13 cellular contexts compared by ENCODE assay signal in genomic region chr1:223557125-223557465, GRCh38.
A peak's percentile ranks its signal among the peaks of the same experiment; 100 is the strongest.
DNase-seq lines count a peak whose midpoint lies in the region; ATAC-seq and TF ChIP-seq lines count a peak whose summit lies in the region.
"Had no signal": no experiment of that assay in that cellular context is flagged by ENCODE, and none has a peak within 500 bp of the region (broad histone marks: within the 10 kb centered on the region; RNA-seq: fewer than 3 reads in every experiment).

No MANE protein-coding gene starts in this region.

- RAD21 ChIA-PET in HCT116 (lab: Charles Lee; ENCODE audit: low non-redundant PET in 1 of 2, low total read pairs in 2 of 2, uncharacterized antibody in 2 of 2, unreplicated experiment in 2 of 2), result interaction anchor here in 1 of 2 experiments (1.1 kb wide), 1 partner anchor 127 kb away, joined by 4 read pairs; no protein-coding TSS in a partner anchor

- 69% methylated on average over 5 of the region's 5 CpGs for WGBS in mesenchymal stem cell

- POLR2A ChIA-PET in HCT116 (lab: Charles Lee), result no interaction called here

- no peaks in the 10 kb centered on the region for H3K9me3 ChIP-seq in HCT116 (ENCODE audit: control insufficient read depth in 1 of 2, insufficient read depth in 1 of 2, low read depth in 1 of 2, low read length in 2 of 2)
- H3K9me3 ChIP-seq in RWPE2 (ENCODE audit: severe bottlenecking), result no peaks in the 10 kb centered on the region
- no peaks in the 10 kb centered on the region for H3K9me3 ChIP-seq in mesenchymal stem cell (ENCODE audit: control insufficient read depth, low read length)
- H3K9me3 ChIP-seq: Peyer's patch had no signal

- H2AK5ac ChIP-seq in mesenchymal stem cell (ENCODE audit: low read length, severe bottlenecking), result no peak overlapping the region

- CTCF ChIA-PET in HCT116 (lab: Charles Lee), result interaction anchor here (0.7 to 2.8 kb wide), 23 partner anchors 14 to 467 kb away, joined by 3 to 78 read pairs (median 5); partner anchors contain the start of gene CAPN8

- H3K27ac ChIP-seq in C4-2B (no peak overlapping the region), HCT116 (ENCODE audit: low read depth, low read length) (no peak overlapping the region), RWPE2 (ENCODE audit: poor library complexity, severe bottlenecking) (no peak overlapping the region), mesenchymal stem cell (ENCODE audit: low read length, poor library complexity, severe bottlenecking) (no peak overlapping the region)
- H3K27ac ChIP-seq: Peyer's patch had no signal

- no peak overlapping the region for H3K23ac ChIP-seq in mesenchymal stem cell (ENCODE audit: low read length in 2 of 2)

- H3K4me2 ChIP-seq in HCT116 (ENCODE audit: low read length) (no peak overlapping the region), mesenchymal stem cell (ENCODE audit: low read length, poor library complexity, severe bottlenecking) (no peak overlapping the region)

- H3K79me1 ChIP-seq in mesenchymal stem cell (replicated peaks; ENCODE audit: low read length, poor library complexity, severe bottlenecking), result no peaks in the 10 kb centered on the region

- TF ChIP-seq RAD21 in HCT116 (IDR thresholded peaks at IDR 0.05; ENCODE audit: low read depth), result no peak

- ATAC-seq in HCT116 (peak; percentile 41), RWPE2 (ENCODE audit: low read depth) (no peak), GM19023 (IDR thresholded peaks at IDR 0.05; ENCODE audit: unreplicated experiment) (no peak)

- no peak overlapping the region for H2BK15ac ChIP-seq in mesenchymal stem cell (ENCODE audit: low read depth, poor library complexity, severe bottlenecking)

- H3K79me2 ChIP-seq in HCT116 (ENCODE audit: insufficient read depth, low read length), result no peaks in the 10 kb centered on the region

- DNase-seq in HCT116 (ENCODE audit: low read depth, low spot score) (no peak), RWPE2 (ENCODE audit: low spot score) (no peak), mesenchymal stem cell (no peak), mesenteric fat pad (ENCODE audit: low spot score) (no peak), MV-4-11 (lab: John Stamatoyannopoulos, UW) (no peak)
- no peak for DNase-seq in effector CD4-positive, alpha-beta T cell
- DNase-seq: CD4-positive, alpha-beta memory T cell; NCI-H1436 treated with DMSO at 0.1 percent for 48 hours; NCI-H2081 treated with DMSO at 0.1 percent for 48 hours; NCI-H2227 treated with DMSO at 0.1 percent for 48 hours had no signal

- BruUV-seq in HCT116 (replicated peaks; lab: Mats Ljungman, UMichigan), result no TSS peak

- H3K36me3 ChIP-seq in HCT116 (ENCODE audit: control insufficient read depth in 1 of 2, insufficient read depth in 2 of 2, low read length in 2 of 2) (no peaks in the 10 kb centered on the region), RWPE2 (ENCODE audit: low read depth) (no peaks in the 10 kb centered on the region), mesenchymal stem cell (ENCODE audit: control insufficient read depth in 1 of 2, insufficient read depth in 2 of 2, low read depth in 1 of 2, low read length in 2 of 2) (no peaks in the 10 kb centered on the region)
- H3K36me3 ChIP-seq: Peyer's patch had no signal

- H3K18ac ChIP-seq in mesenchymal stem cell (ENCODE audit: low read depth in 1 of 2, low read length in 2 of 2), result no peak overlapping the region

- peak overlapping the region; percentile 20 for H2BK5ac ChIP-seq in mesenchymal stem cell (ENCODE audit: low read depth, low read length, poor library complexity, severe bottlenecking)

- H3K4me3 ChIP-seq in HCT116 (replicated peaks in 1 of 2; ENCODE audit: low read depth in 1 of 2, low read length in 2 of 2), result no peak overlapping the region
- no peak overlapping the region for H3K4me3 ChIP-seq in RWPE2 (ENCODE audit: severe bottlenecking)
- no peak overlapping the region for H3K4me3 ChIP-seq in mesenchymal stem cell (ENCODE audit: insufficient read depth in 1 of 2, low read depth in 1 of 2, low read length in 2 of 2)
- H3K4me3 ChIP-seq: Peyer's patch had no signal

- no peak overlapping the region for H2AFZ ChIP-seq in HCT116 (ENCODE audit: low read depth, low read length, poor library complexity, severe bottlenecking)
- no peak overlapping the region for H2AFZ ChIP-seq in mesenchymal stem cell (ENCODE audit: low read depth, low read length)

- H4K91ac ChIP-seq in mesenchymal stem cell (ENCODE audit: low read length), result no peak overlapping the region

- TF ChIP-seq POLR2A in HCT116 (IDR thresholded peaks at IDR 0.05; ENCODE audit: borderline replicate concordance, extremely low read depth, insufficient read depth, insufficient read length), result no peak

- H3K9me2 ChIP-seq in HCT116 (ENCODE audit: insufficient read depth), result no peaks in the 10 kb centered on the region

- H3K9ac ChIP-seq in HCT116 (ENCODE audit: low read length), result no peak overlapping the region
- no peak overlapping the region for H3K9ac ChIP-seq in mesenchymal stem cell (ENCODE audit: low read length)

- no peak overlapping the region for H3K4ac ChIP-seq in mesenchymal stem cell (ENCODE audit: low read depth in 1 of 2, low read length in 2 of 2)

- H4K20me1 ChIP-seq in HCT116 (ENCODE audit: insufficient read depth), result no peaks in the 10 kb centered on the region

- no peak overlapping the region for H2BK12ac ChIP-seq in mesenchymal stem cell (ENCODE audit: low read length in 2 of 2)

- no peak overlapping the region for H3K14ac ChIP-seq in mesenchymal stem cell (ENCODE audit: low read length in 2 of 2)

- intact Hi-C loops in HCT116 (cut with micrococcal nuclease), result no loop called here

- H4K8ac ChIP-seq in mesenchymal stem cell (ENCODE audit: low read length), result no peak overlapping the region

- peak; percentile 64 for TF ChIP-seq CTCF in C4-2B (conservative IDR thresholded peaks at IDR 0.05)
- TF ChIP-seq CTCF in HCT116 (IDR thresholded peaks at IDR 0.05 in 2 of 3, conservative IDR thresholded peaks at IDR 0.05 in 1 of 3; ENCODE audit: borderline replicate concordance in 1 of 3, insufficient read depth in 1 of 3, low read depth in 2 of 3, low read length in 2 of 3), result no peak; a peak in 1 of 6 replicates
- TF ChIP-seq CTCF in RWPE2 (IDR thresholded peaks at IDR 0.05; ENCODE audit: poor library complexity, severe bottlenecking), result peak; percentile 13

- no peaks in the 10 kb centered on the region for H3K27me3 ChIP-seq in HCT116 (ENCODE audit: insufficient read depth, low read length)
- no peaks in the 10 kb centered on the region for H3K27me3 ChIP-seq in RWPE2 (ENCODE audit: insufficient read depth, poor library complexity, severe bottlenecking)
- peaks cover 5 to 17% of the 10 kb centered on the region in 2 experiments for H3K27me3 ChIP-seq in mesenchymal stem cell (ENCODE audit: control insufficient read depth in 1 of 2, insufficient read depth in 1 of 2, low read length in 2 of 2)
- H3K27me3 ChIP-seq: Peyer's patch had no signal

- H2BK120ac ChIP-seq in mesenchymal stem cell (ENCODE audit: low read depth, low read length), result no peak overlapping the region

- H3K4me1 ChIP-seq in HCT116 (ENCODE audit: control insufficient read depth in 1 of 2, insufficient read depth in 2 of 2, low read length in 2 of 2), result no peaks in the 10 kb centered on the region
- H3K4me1 ChIP-seq in RWPE2 (ENCODE audit: insufficient read depth, poor library complexity, severe bottlenecking), result no peaks in the 10 kb centered on the region
- no peaks in the 10 kb centered on the region for H3K4me1 ChIP-seq in mesenchymal stem cell (ENCODE audit: control insufficient read depth, insufficient read depth, low read depth, low read length)
- H3K4me1 ChIP-seq: Peyer's patch had no signal

TF ChIP-seq in HCT116, 20 proteins besides CTCF, POLR2A, EP300 and RAD21:
- TF ChIP-seq SRF (IDR thresholded peaks at IDR 0.05; ENCODE audit: low read depth) (no peak), ZNF274 (IDR thresholded peaks at IDR 0.05; ENCODE audit: low read depth, low read length) (no peak), TCF7L2 (IDR thresholded peaks at IDR 0.05; ENCODE audit: borderline replicate concordance, extremely low read depth, insufficient read depth, insufficient read length) (no peak), EZH2phosphoT487 (IDR thresholded peaks at IDR 0.05; ENCODE audit: borderline replicate concordance) (no peak), ELF1 (IDR thresholded peaks at IDR 0.05; ENCODE audit: borderline replicate concordance, low read depth) (no peak), SP1 (IDR thresholded peaks at IDR 0.05; ENCODE audit: low read depth) (no peak), ATF3 (IDR thresholded peaks at IDR 0.05) (no peak), CEBPB (IDR thresholded peaks at IDR 0.05; ENCODE audit: low read depth) (no peak), FOSL1 (IDR thresholded peaks at IDR 0.05; ENCODE audit: low read depth) (no peak), YY1 (IDR thresholded peaks at IDR 0.05; ENCODE audit: extremely low read depth, insufficient replicate concordance, low read depth, low read length) (no peak), ZFX (IDR thresholded peaks at IDR 0.05) (no peak), POLR2AphosphoS5 (IDR thresholded peaks at IDR 0.05; ENCODE audit: low read depth, low read length) (no peak), CBX3 (IDR thresholded peaks at IDR 0.05; ENCODE audit: low read depth) (no peak), SIN3A (IDR thresholded peaks at IDR 0.05; ENCODE audit: low read depth) (no peak)
- TF ChIP-seq, protein P1, sequence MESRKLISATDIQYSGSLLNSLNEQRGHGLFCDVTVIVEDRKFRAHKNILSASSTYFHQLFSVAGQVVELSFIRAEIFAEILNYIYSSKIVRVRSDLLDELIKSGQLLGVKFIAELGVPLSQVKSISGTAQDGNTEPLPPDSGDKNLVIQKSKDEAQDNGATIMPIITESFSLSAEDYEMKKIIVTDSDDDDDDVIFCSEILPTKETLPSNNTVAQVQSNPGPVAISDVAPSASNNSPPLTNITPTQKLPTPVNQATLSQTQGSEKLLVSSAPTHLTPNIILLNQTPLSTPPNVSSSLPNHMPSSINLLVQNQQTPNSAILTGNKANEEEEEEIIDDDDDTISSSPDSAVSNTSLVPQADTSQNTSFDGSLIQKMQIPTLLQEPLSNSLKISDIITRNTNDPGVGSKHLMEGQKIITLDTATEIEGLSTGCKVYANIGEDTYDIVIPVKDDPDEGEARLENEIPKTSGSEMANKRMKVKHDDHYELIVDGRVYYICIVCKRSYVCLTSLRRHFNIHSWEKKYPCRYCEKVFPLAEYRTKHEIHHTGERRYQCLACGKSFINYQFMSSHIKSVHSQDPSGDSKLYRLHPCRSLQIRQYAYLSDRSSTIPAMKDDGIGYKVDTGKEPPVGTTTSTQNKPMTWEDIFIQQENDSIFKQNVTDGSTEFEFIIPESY (IDR thresholded peaks at IDR 0.05; ENCODE audit: extremely low read depth, insufficient replicate concordance, low read length), result no peak

Comparison
In these comparisons a context has a peak if more than half of its experiments do, and no peak if none do; other contexts are left out.
1. CTCF ChIP-seq: peak in C4-2B (single experiment) and RWPE2 (single experiment); none in HCT116 (0 of 3).